1 cellular context compared by ENCODE assay signal in genomic region chr1:2577565-2578075, GRCh38.
TF ChIP-seq lines count a peak whose summit lies in the region.

No MANE protein-coding gene starts in this region.

TF ChIP-seq in HepG2, 621 proteins besides CTCF, POLR2A, EP300 and RAD21:
- TF ChIP-seq ZBTB42 (CRISPR knock-in tag; IDR thresholded peaks at IDR 0.05) (0 out of 2 replicates have a peak, but pooled peaks have one; percentile 19), ZBTB38 (CRISPR knock-in tag; IDR thresholded peaks at IDR 0.05) (0 out of 2 replicates have a peak, but pooled peaks have one; percentile 7)
